1 cellular context compared by ENCODE assay signal in the genomic region with DNA sequence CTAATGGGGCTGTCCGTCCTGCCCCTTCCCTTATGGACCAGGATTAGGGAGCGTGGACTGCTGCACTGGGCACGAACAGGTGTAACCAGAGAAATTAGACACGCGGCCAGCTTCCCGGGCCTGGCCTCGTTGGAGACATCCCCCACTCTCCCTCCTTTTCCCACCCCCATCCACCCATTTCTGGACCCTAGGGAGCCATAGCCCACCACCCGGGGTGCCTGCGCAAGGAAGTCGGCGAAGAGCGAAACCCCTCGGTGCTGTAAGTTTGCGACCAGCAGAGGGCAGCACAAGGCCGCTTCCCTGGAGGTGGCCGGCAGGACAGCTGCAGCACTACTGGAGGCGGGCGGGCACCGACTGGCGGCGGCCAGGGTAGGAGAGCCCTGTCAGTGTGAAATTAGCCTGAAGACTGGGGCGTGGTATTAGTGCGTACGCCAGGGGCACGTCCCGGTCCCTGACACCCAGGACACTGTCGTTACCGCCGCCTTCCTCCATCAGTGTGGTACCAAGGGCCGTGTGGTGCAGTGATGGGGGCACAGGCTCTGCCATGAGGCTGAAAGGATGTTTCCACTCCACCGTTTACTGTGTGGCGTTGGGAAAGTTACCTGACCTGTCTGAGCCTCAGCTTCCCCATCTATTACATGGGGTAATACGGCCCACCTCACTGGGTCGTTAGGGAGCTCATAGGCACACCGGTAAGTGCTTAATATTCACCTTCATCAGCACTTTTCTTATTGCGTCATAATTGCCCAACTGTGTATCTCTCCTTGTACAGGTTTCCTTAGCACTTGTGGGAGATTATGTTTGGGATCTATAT.
TF ChIP-seq lines count a peak whose summit lies in the region.

No MANE protein-coding gene starts in this region.

TF ChIP-seq in HepG2, 621 proteins besides CTCF, POLR2A, EP300 and RAD21 (continued from another document and continues in another):
- TF ChIP-seq, protein P1, sequence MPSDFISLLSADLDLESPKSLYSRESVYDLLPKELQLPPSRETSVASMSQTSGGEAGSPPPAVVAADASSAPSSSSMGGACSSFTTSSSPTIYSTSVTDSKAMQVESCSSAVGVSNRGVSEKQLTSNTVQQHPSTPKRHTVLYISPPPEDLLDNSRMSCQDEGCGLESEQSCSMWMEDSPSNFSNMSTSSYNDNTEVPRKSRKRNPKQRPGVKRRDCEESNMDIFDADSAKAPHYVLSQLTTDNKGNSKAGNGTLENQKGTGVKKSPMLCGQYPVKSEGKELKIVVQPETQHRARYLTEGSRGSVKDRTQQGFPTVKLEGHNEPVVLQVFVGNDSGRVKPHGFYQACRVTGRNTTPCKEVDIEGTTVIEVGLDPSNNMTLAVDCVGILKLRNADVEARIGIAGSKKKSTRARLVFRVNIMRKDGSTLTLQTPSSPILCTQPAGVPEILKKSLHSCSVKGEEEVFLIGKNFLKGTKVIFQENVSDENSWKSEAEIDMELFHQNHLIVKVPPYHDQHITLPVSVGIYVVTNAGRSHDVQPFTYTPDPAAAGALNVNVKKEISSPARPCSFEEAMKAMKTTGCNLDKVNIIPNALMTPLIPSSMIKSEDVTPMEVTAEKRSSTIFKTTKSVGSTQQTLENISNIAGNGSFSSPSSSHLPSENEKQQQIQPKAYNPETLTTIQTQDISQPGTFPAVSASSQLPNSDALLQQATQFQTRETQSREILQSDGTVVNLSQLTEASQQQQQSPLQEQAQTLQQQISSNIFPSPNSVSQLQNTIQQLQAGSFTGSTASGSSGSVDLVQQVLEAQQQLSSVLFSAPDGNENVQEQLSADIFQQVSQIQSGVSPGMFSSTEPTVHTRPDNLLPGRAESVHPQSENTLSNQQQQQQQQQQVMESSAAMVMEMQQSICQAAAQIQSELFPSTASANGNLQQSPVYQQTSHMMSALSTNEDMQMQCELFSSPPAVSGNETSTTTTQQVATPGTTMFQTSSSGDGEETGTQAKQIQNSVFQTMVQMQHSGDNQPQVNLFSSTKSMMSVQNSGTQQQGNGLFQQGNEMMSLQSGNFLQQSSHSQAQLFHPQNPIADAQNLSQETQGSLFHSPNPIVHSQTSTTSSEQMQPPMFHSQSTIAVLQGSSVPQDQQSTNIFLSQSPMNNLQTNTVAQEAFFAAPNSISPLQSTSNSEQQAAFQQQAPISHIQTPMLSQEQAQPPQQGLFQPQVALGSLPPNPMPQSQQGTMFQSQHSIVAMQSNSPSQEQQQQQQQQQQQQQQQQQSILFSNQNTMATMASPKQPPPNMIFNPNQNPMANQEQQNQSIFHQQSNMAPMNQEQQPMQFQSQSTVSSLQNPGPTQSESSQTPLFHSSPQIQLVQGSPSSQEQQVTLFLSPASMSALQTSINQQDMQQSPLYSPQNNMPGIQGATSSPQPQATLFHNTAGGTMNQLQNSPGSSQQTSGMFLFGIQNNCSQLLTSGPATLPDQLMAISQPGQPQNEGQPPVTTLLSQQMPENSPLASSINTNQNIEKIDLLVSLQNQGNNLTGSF (CRISPR knock-in tag; IDR thresholded peaks at IDR 0.05), result no peak; the same call in 1 of the 2 replicates
- TF ChIP-seq ZNF615 (CRISPR knock-in tag; IDR thresholded peaks at IDR 0.05; ENCODE audit: borderline replicate concordance) (no peak), ZNF343 (CRISPR knock-in tag; IDR thresholded peaks at IDR 0.05) (peak; percentile 47; the same call in 1 of the 2 replicates), ZSCAN20 (CRISPR knock-in tag; IDR thresholded peaks at IDR 0.05; ENCODE audit: borderline replicate concordance) (no peak), SMAD9 (CRISPR knock-in tag; IDR thresholded peaks at IDR 0.05) (no peak), ZNF747 (CRISPR knock-in tag; IDR thresholded peaks at IDR 0.05; ENCODE audit: borderline replicate concordance) (peak; percentile 65; the same call in 1 of the 2 replicates), JUN (CRISPR knock-in tag; IDR thresholded peaks at IDR 0.05) (0 out of 2 replicates have a peak, but pooled peaks have one; percentile 26), ZNF136 (CRISPR knock-in tag; IDR thresholded peaks at IDR 0.05; ENCODE audit: low read depth) (0 out of 2 replicates have a peak, but pooled peaks have one; percentile 37), NFKB2 (CRISPR knock-in tag; IDR thresholded peaks at IDR 0.05; ENCODE audit: borderline replicate concordance) (peak; percentile 83; the same call in 1 of the 2 replicates), REST (IDR thresholded peaks at IDR 0.05; ENCODE audit: borderline replicate concordance in 1 of 2, low read depth in 1 of 2, low read length in 2 of 2) (no peak), CERS6 (CRISPR knock-in tag; IDR thresholded peaks at IDR 0.05) (no peak), ZNF331 (CRISPR knock-in tag; IDR thresholded peaks at IDR 0.05) (peak; percentile 77; the same call in 1 of the 2 replicates), ZMYM3 (CRISPR knock-in tag; IDR thresholded peaks at IDR 0.05) (no peak), NFE2L2 (IDR thresholded peaks at IDR 0.05; ENCODE audit: low read length) (no peak), ZBTB7A (CRISPR knock-in tag; IDR thresholded peaks at IDR 0.05) (peak; percentile 69; the same call in 1 of the 2 replicates), ZBTB7B (CRISPR knock-in tag; IDR thresholded peaks at IDR 0.05) (0 out of 2 replicates have a peak, but pooled peaks have one; percentile 27), RARG (CRISPR knock-in tag; IDR thresholded peaks at IDR 0.05; ENCODE audit: low read depth) (no peak), ZNF776 (CRISPR knock-in tag; IDR thresholded peaks at IDR 0.05) (no peak; the same call in 1 of the 2 replicates), PHF8 (CRISPR knock-in tag; IDR thresholded peaks at IDR 0.05) (0 out of 2 replicates have a peak, but pooled peaks have one; percentile 21), GABPB1 (CRISPR knock-in tag; IDR thresholded peaks at IDR 0.05) (peak; percentile 64), PAX8 (CRISPR knock-in tag; IDR thresholded peaks at IDR 0.05; ENCODE audit: borderline replicate concordance) (no peak), RBFOX2 (IDR thresholded peaks at IDR 0.05; ENCODE audit: low read depth, low read length) (no peak), ZNF121 (CRISPR knock-in tag; IDR thresholded peaks at IDR 0.05) (no peak), NFRKB (IDR thresholded peaks at IDR 0.05) (no peak), ZSCAN21 (CRISPR knock-in tag; IDR thresholded peaks at IDR 0.05; ENCODE audit: borderline replicate concordance) (peak; percentile 68; the same call in 1 of the 2 replicates), TGIF2 (CRISPR knock-in tag; IDR thresholded peaks at IDR 0.05) (no peak), KMT2A (CRISPR knock-in tag; IDR thresholded peaks at IDR 0.05) (no peak), ZNF850 (CRISPR knock-in tag; conservative IDR thresholded peaks at IDR 0.05) (no peak), ATAD3A (CRISPR knock-in tag; IDR thresholded peaks at IDR 0.05) (no peak), ZNF724P (CRISPR knock-in tag; IDR thresholded peaks at IDR 0.05; ENCODE audit: borderline replicate concordance) (peak; percentile 89; the same call in 1 of the 2 replicates), ZC3H13 (CRISPR knock-in tag; IDR thresholded peaks at IDR 0.05) (peak; percentile 74; the same call in 1 of the 2 replicates), KDM6A (CRISPR knock-in tag; IDR thresholded peaks at IDR 0.05; ENCODE audit: low read depth) (no peak), ZNF598 (CRISPR knock-in tag; IDR thresholded peaks at IDR 0.05; ENCODE audit: borderline replicate concordance) (0 out of 2 replicates have a peak, but pooled peaks have one; percentile 55), ZNF780A (CRISPR knock-in tag; IDR thresholded peaks at IDR 0.05) (0 out of 2 replicates have a peak, but pooled peaks have one; percentile 27), MZF1 (CRISPR knock-in tag; IDR thresholded peaks at IDR 0.05; ENCODE audit: borderline replicate concordance) (no peak), ZSCAN25 (CRISPR knock-in tag; IDR thresholded peaks at IDR 0.05) (peak; percentile 68; the same call in 1 of the 2 replicates), SMC3 (IDR thresholded peaks at IDR 0.05; ENCODE audit: low read length) (peak; percentile 80; the same call in 1 of the 2 replicates), DPF2 (CRISPR knock-in tag; IDR thresholded peaks at IDR 0.05; ENCODE audit: borderline replicate concordance, low read depth) (no peak)
- TF ChIP-seq, protein P2, sequence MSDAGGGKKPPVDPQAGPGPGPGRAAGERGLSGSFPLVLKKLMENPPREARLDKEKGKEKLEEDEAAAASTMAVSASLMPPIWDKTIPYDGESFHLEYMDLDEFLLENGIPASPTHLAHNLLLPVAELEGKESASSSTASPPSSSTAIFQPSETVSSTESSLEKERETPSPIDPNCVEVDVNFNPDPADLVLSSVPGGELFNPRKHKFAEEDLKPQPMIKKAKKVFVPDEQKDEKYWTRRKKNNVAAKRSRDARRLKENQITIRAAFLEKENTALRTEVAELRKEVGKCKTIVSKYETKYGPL (CRISPR knock-in tag; IDR thresholded peaks at IDR 0.05), result no peak
- TF ChIP-seq, protein P3, sequence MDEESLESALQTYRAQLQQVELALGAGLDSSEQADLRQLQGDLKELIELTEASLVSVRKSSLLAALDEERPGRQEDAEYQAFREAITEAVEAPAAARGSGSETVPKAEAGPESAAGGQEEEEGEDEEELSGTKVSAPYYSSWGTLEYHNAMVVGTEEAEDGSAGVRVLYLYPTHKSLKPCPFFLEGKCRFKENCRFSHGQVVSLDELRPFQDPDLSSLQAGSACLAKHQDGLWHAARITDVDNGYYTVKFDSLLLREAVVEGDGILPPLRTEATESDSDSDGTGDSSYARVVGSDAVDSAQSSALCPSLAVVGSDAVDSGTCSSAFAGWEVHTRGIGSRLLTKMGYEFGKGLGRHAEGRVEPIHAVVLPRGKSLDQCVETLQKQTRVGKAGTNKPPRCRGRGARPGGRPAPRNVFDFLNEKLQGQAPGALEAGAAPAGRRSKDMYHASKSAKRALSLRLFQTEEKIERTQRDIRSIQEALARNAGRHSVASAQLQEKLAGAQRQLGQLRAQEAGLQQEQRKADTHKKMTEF (CRISPR knock-in tag; IDR thresholded peaks at IDR 0.05), result peak; percentile 33; the same call in 1 of the 2 replicates
- TF ChIP-seq, protein P4, sequence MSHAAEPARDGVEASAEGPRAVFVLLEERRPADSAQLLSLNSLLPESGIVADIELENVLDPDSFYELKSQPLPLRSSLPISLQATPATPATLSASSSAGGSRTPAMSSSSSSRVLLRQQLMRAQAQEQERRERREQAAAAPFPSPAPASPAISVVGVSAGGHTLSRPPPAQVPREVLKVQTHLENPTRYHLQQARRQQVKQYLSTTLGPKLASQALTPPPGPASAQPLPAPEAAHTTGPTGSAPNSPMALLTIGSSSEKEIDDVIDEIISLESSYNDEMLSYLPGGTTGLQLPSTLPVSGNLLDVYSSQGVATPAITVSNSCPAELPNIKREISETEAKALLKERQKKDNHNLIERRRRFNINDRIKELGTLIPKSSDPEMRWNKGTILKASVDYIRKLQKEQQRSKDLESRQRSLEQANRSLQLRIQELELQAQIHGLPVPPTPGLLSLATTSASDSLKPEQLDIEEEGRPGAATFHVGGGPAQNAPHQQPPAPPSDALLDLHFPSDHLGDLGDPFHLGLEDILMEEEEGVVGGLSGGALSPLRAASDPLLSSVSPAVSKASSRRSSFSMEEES (CRISPR knock-in tag; IDR thresholded peaks at IDR 0.05), result no peak
- TF ChIP-seq, protein P5, sequence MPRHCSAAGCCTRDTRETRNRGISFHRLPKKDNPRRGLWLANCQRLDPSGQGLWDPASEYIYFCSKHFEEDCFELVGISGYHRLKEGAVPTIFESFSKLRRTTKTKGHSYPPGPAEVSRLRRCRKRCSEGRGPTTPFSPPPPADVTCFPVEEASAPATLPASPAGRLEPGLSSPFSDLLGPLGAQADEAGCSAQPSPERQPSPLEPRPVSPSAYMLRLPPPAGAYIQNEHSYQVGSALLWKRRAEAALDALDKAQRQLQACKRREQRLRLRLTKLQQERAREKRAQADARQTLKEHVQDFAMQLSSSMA (CRISPR knock-in tag; IDR thresholded peaks at IDR 0.05), result peak; percentile 77; the same call in 1 of the 2 replicates
